Comparison of ENCODE assay signal across 35 cellular contexts in the genomic region with DNA sequence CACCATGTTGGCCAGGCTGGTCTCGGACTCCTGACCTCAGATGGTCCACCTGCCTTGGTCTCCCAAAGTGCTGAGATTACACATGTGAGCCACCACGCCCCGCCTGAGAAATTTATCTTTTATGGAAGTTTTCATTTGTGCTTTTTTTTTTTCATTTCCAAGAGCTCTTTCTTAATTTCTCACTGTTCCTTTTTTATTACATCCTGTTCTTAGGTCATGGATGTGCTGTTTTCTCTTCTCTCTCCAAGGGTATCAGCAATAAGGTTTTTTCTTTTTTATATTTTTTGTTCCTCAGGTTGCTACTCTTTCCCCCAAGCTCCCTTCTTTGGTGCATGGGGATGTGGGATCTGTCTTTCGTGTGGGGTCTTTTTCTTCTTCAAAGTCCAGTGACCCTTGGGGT.
"Had no signal": no experiment of that assay in that cellular context is flagged by ENCODE, and none has a peak within 500 bp of the region (broad histone marks: within the 10 kb centered on the region; RNA-seq: fewer than 3 reads in every experiment).

No MANE protein-coding gene starts in this region.

- H3K27me3 ChIP-seq: MG63 had no signal

- DNase-seq: Karpas-422, Kasumi-1, MG63, MM.1S, MV-4-11, NCI-H1048, NCI-H1092, NCI-H1092 treated with DMSO at 0.1 percent for 48 hours, NCI-H1105, NCI-H1105 treated with DMSO at 0.1 percent for 48 hours, NCI-H1417, NCI-H1417 treated with DMSO at 0.1 percent for 48 hours, NCI-H1436, NCI-H1436 treated with DMSO at 0.1 percent for 48 hours, NCI-H146, NCI-H1694, NCI-H1694 treated with DMSO at 0.1 percent for 48 hours, NCI-H187, NCI-H187 treated with DMSO at 0.1 percent for 48 hours, NCI-H1930, NCI-H2029, NCI-H2029 treated with DMSO at 0.1 percent for 48 hours, NCI-H2081, NCI-H2081 treated with DMSO at 0.1 percent for 48 hours, NCI-H2107, NCI-H2171, NCI-H2171 treated with DMSO at 0.1 percent for 48 hours, NCI-H2227 treated with DMSO at 0.1 percent for 48 hours, NCI-H226, NCI-H345, NCI-H446, NCI-H446 treated with DMSO at 0.1 percent for 48 hours, NCI-H510A, NCI-H510A treated with DMSO at 0.1 percent for 48 hours had no signal

- H3K36me3 ChIP-seq: MG63 had no signal

- H3K4me3 ChIP-seq: MG63 had no signal

- H3K4me2 ChIP-seq: KMS-11 had no signal

- H3K27ac ChIP-seq: KMS-11 had no signal
